ENCODE assay signal across 8 cellular contexts in genomic region chr16:70437017-70437581, GRCh38.
A peak's percentile ranks its signal among the peaks of the same experiment; 100 is the strongest.
DNase-seq lines count a peak whose midpoint lies in the region; TF ChIP-seq lines count a peak whose summit lies in the region.

No MANE protein-coding gene starts in this region.

- peak overlapping the region; percentile 88 to 95 for H3K4me3 ChIP-seq in cardiac fibroblast (replicated peaks in 1 of 2; ENCODE audit: low read depth in 2 of 2, low read length in 2 of 2)

- H3K4me3 Mint-ChIP-seq in nephron progenitor cell: peak overlapping the region; percentile 94

- H3K9me3 Mint-ChIP-seq in nephron progenitor cell: no peaks in the 10 kb centered on the region

- TF ChIP-seq CTCF in cardiac fibroblast (IDR thresholded peaks at IDR 0.05; ENCODE audit: low read depth, low read length) (no peak), nephron progenitor cell (IDR thresholded peaks at IDR 0.05) (no peak)

- peaks cover 84% of the 10 kb centered on the region for H3K4me1 Mint-ChIP-seq in nephron progenitor cell

- H3K36me3 Mint-ChIP-seq in nephron progenitor cell (ENCODE audit: low read depth): peaks cover 13% of the 10 kb centered on the region

- peak overlapping the region; percentile 98 for H3K27ac Mint-ChIP-seq in nephron progenitor cell

- H3K27me3 Mint-ChIP-seq in nephron progenitor cell (ENCODE audit: low read depth, poor library complexity): no peaks in the 10 kb centered on the region

- DNase-seq in ELF-1 (ENCODE audit: low read depth, low spot score): peak; percentile 95
- peak; percentile 35 for DNase-seq in NAMALWA (ENCODE audit: low spot score)
- DNase-seq in cardiac fibroblast (ENCODE audit: low read depth in 2 of 2): peak; percentile 66 to 93
- peak; percentile 76 for DNase-seq in nephron progenitor cell
- DNase-seq in NCI-H510A (lab: John Stamatoyannopoulos, UW): no peak
- DNase-seq in NCI-H2029 (lab: John Stamatoyannopoulos, UW): no peak
- DNase-seq in C1 segment of cervical spinal cord (lab: John Stamatoyannopoulos, UW): no peak
- no peak for DNase-seq in activated CD8-positive, alpha-beta memory T cell treated with anti-CD3 and anti-CD28 coated beads, Interleukin-2, amount 50 U/mL, for 48 hours

Comparison
In these comparisons a context has a peak if more than half of its experiments do, and no peak if none do; other contexts are left out.
1. DNase-seq: peak in ELF-1 (single experiment), NAMALWA (single experiment), cardiac fibroblast (2 of 2) and nephron progenitor cell (single experiment); none in NCI-H510A (single experiment), NCI-H2029 (single experiment), C1 segment of cervical spinal cord (0 of 14) and activated CD8-positive, alpha-beta memory T cell treated with anti-CD3 and anti-CD28 coated beads, Interleukin-2, amount 50 U/mL, for 48 hours (single experiment).